In genomic region chr20:51624157-51624731, GRCh38 we compare ENCODE assay signal across 8 cellular contexts.
DNase-seq lines count a peak whose midpoint lies in the region; ATAC-seq, FAIRE-seq and TF ChIP-seq lines count a peak whose summit lies in the region.

No MANE protein-coding gene starts in this region.

- TF ChIP-seq EP300 in A549 (IDR thresholded peaks at IDR 0.05) = no peak

- TF ChIP-seq CTCF in A549 (IDR thresholded peaks at IDR 0.05) = peak; percentile 78
- peak; percentile 77 for TF ChIP-seq CTCF in GM12875 (IDR thresholded peaks at IDR 0.05; ENCODE audit: borderline replicate concordance, insufficient read depth, low read depth, low read length)

- FAIRE-seq in A549 (lab: Jason Lieb, UNC) = no peak

- POLR2A ChIA-PET in A549 (lab: Yijun Ruan, JAX) = no interaction called here

- no peaks in the 10 kb centered on the region for H3K4me1 ChIP-seq in A549

- 37% methylated on average over 17 of the region's 17 CpGs for WGBS in A549 (ENCODE audit: missing lambda C conversion rate)

- no peak overlapping the region for H3K4me3 ChIP-seq in A549
- H3K4me3 ChIP-seq in GM12875 (ENCODE audit: low read depth, low read length) = no peak overlapping the region

- no peak for TF ChIP-seq POLR2A in A549 (IDR thresholded peaks at IDR 0.05; ENCODE audit: low read length)

- CTCF ChIA-PET in A549 (lab: Yijun Ruan, JAX) = interaction anchor here (0.6 to 8.2 kb wide), 35 partner anchors 10 to 799 kb away, joined by 3 to 45 read pairs (median 4); no protein-coding TSS in a partner anchor

- TF ChIP-seq RAD21 in A549 (conservative IDR thresholded peaks at IDR 0.05 in 1 of 2, IDR thresholded peaks at IDR 0.05 in 1 of 2) = peak; percentile 68 to 79

- no peaks in the 10 kb centered on the region for H3K9me3 ChIP-seq in A549

- ATAC-seq in A549 = peak; percentile 76 to 92; a peak in 5 of 6 replicates

- peak overlapping the region in 1 of 2 experiments; percentile 58; a peak in 4 of 6 replicates for H3K27ac ChIP-seq in A549

- in situ Hi-C loops in T47D (cut with HindIII; ENCODE audit: low pct_unique_long_range_greater_than_20kb, low sequenced_read_pairs) = no loop called here

- H3K4me2 ChIP-seq in A549 = no peak overlapping the region

- peak; percentile 75 for DNase-seq in A549 (ENCODE audit: low read depth in 1 of 2, low spot score in 1 of 2)
- peak; percentile 80 for DNase-seq in NAMALWA (ENCODE audit: low spot score)
- DNase-seq in UCSD-AML1 (lab: John Stamatoyannopoulos, UW; ENCODE audit: unreplicated experiment) = peak; percentile 69
- peak; percentile 86 to 88 for DNase-seq in T47D (ENCODE audit: low read depth in 1 of 2, low spot score in 1 of 2)
- peak; percentile 58 for DNase-seq in kidney tubule cell (ENCODE audit: low spot score)
- DNase-seq in stimulated activated CD4-positive, alpha-beta T cell treated with anti-CD3 and anti-CD28 coated beads, TNF-alpha, amount 100 ng/mL, for 24 hours (ENCODE audit: low read depth in 3 of 3) = peak; percentile 28 to 67 (median 56)
- no peak for DNase-seq in DMS79 treated with DMSO at 0.1 percent for 48 hours (lab: John Stamatoyannopoulos, UW)

TF ChIP-seq in A549, 52 proteins besides CTCF, POLR2A, EP300 and RAD21:
- no peak for TF ChIP-seq E2F6 (IDR thresholded peaks at IDR 0.05; ENCODE audit: borderline replicate concordance, low read depth)
- TF ChIP-seq MYC (IDR thresholded peaks at IDR 0.05; ENCODE audit: borderline replicate concordance, low read length) = no peak
- TF ChIP-seq JUN (IDR thresholded peaks at IDR 0.05) = no peak
- TF ChIP-seq NR3C1 (IDR thresholded peaks at IDR 0.05) = no peak
- no peak for TF ChIP-seq TFCP2L1 (CRISPR knock-in tag; IDR thresholded peaks at IDR 0.05)
- TF ChIP-seq USF2 (IDR thresholded peaks at IDR 0.05) = no peak
- no peak for TF ChIP-seq ZNF302 (CRISPR knock-in tag; IDR thresholded peaks at IDR 0.05)
- TF ChIP-seq, protein P1, sequence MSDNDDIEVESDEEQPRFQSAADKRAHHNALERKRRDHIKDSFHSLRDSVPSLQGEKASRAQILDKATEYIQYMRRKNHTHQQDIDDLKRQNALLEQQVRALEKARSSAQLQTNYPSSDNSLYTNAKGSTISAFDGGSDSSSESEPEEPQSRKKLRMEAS (IDR thresholded peaks at IDR 0.05) = peak; percentile 37; the same call in 1 of the 2 replicates
- no peak for TF ChIP-seq MAZ (IDR thresholded peaks at IDR 0.05; ENCODE audit: borderline replicate concordance, low read depth, low read length)
- TF ChIP-seq SMC3 (IDR thresholded peaks at IDR 0.05) = peak; percentile 84
- TF ChIP-seq NPAS2 (CRISPR knock-in tag; IDR thresholded peaks at IDR 0.05; ENCODE audit: borderline replicate concordance) = no peak
- TF ChIP-seq BCL3 (IDR thresholded peaks at IDR 0.05) = no peak
